8 cellular contexts compared by ENCODE assay signal in the genomic region with DNA sequence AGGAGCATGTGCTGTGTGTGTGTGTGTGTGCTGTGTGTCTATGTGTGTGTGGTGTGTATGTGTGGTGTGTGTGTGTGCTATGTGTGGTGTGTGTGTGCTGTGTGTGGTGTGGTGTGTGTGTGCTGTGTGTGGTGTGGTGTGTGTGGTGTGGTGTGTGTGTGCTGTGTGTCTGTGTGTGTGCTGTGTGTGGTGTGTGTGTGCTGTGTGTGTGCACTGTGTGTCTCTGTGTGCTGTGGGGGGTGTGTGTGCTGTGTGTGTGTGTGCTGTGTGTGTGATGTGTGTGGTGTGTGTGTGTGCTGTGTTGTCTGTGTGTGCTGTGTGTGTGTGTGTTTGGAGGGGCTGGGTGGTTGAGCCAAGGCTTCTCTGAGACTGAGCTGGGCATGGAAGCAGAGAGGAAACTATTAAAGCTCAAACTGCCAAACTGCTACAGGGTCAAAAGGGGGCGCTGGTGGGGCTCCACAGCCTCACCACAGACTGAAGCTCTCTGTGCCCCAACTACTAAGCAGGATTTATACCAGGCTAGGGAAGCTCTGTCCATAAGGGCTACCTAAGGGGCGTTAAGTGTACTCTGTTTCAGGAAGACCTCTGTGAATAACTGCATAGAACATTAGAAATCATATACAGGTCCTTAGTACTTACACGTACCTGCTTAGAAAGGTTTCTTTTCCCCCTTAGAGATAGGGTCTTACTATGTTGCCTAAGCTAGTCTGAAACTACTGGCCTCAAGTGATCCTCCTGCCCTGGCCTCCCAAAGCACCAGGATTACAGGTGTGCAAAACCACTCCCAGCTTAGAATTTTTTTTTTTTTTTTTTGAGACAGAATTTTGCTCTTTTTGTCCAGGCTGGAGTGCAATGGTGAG. TPM values are rescaled to one million over a fixed set of nuclear protein-coding genes. Genes with fewer than 3 reads are reported as not detected.
DNase-seq lines count a peak whose midpoint lies in the region; ATAC-seq and TF ChIP-seq lines count a peak whose summit lies in the region.

No MANE protein-coding gene starts in this region.

- no peaks in the 10 kb centered on the region for H4K20me1 ChIP-seq in PC-9 (ENCODE audit: insufficient read depth)

- H4K91ac ChIP-seq in trophoblast cell (ENCODE audit: low read depth, low read length) = no peak overlapping the region

- H2AFZ ChIP-seq in PC-9 (no peak overlapping the region), trophoblast cell (ENCODE audit: insufficient read depth, low read length, poor library complexity) (no peak overlapping the region)

- CTCF ChIA-PET in PC-9 (lab: Charles Lee) = interaction anchor here (0.9 to 1.0 kb wide), 2 partner anchors 54 to 114 kb away, joined by 3 to 7 read pairs; no protein-coding TSS in a partner anchor

- H3K4ac ChIP-seq in trophoblast cell (ENCODE audit: low read depth, low read length) = no peak overlapping the region

- H4K12ac ChIP-seq in trophoblast cell (ENCODE audit: low read depth, low read length) = no peak overlapping the region

- no peak overlapping the region for H3K9ac ChIP-seq in trophoblast cell (ENCODE audit: low read length)

- no peak overlapping the region for H2BK12ac ChIP-seq in trophoblast cell (ENCODE audit: low read length)

- H2BK5ac ChIP-seq in trophoblast cell (ENCODE audit: low read depth, low read length, poor library complexity) = no peak overlapping the region

- H3K4me2 ChIP-seq in PC-9 (no peak overlapping the region), trophoblast cell (ENCODE audit: low read length) (no peak overlapping the region)

- peaks cover 16% of the 10 kb centered on the region for H3K36me3 ChIP-seq in H7 (replicated peaks; ENCODE audit: control insufficient read depth, insufficient read depth, low read length)
- no peaks in the 10 kb centered on the region for H3K36me3 ChIP-seq in PC-9 (ENCODE audit: low read depth)
- peaks cover 14 to 15% of the 10 kb centered on the region in 2 experiments for H3K36me3 ChIP-seq in trophoblast cell (ENCODE audit: control insufficient read depth in 1 of 2, insufficient read depth in 2 of 2, low read length in 2 of 2)

- H2AK5ac ChIP-seq in trophoblast cell (ENCODE audit: low read length) = no peak overlapping the region

- no peaks in the 10 kb centered on the region for H3K27me3 ChIP-seq in H7 (ENCODE audit: control insufficient read depth, insufficient read depth, low read length)
- H3K27me3 ChIP-seq in PC-9 (ENCODE audit: insufficient read depth, low read depth) = no peaks in the 10 kb centered on the region
- no peaks in the 10 kb centered on the region for H3K27me3 ChIP-seq in trophoblast cell (ENCODE audit: insufficient read depth, low read length)

- H3K4me1 ChIP-seq in PC-9 (replicated peaks; ENCODE audit: insufficient read depth) (no peaks in the 10 kb centered on the region), trophoblast cell (ENCODE audit: control insufficient read depth in 1 of 2, insufficient read depth in 2 of 2, low read length in 2 of 2) (no peaks in the 10 kb centered on the region)

- no peaks in the 10 kb centered on the region for H3K9me3 ChIP-seq in PC-9 (ENCODE audit: insufficient read depth, low read depth)
- no peaks in the 10 kb centered on the region for H3K9me3 ChIP-seq in trophoblast cell (ENCODE audit: insufficient read depth, low read depth, low read length)

- H3F3A ChIP-seq in PC-9 (ENCODE audit: insufficient read depth, low read depth) = no peaks in the 10 kb centered on the region

- no peak overlapping the region for H3K18ac ChIP-seq in trophoblast cell (ENCODE audit: low read length)

- no CpG with 5 or more reads among the region's 3 CpGs for WGBS in trophoblast cell (ENCODE audit: extremely low coverage, insufficient coverage, insufficient read length)

- peak; percentile 75 for TF ChIP-seq CTCF in PC-9 (conservative IDR thresholded peaks at IDR 0.05)

- ATAC-seq in GM18511 (IDR thresholded peaks at IDR 0.05; ENCODE audit: unreplicated experiment) (no peak), GM18909 (IDR thresholded peaks at IDR 0.05; ENCODE audit: poor library complexity, unreplicated experiment) (no peak)

- DNase-seq in AG20443 (ENCODE audit: low spot score) (peak; percentile 69), H7 (peak; percentile 81), PC-9 (peak in 1 of 2 experiments; percentile 10), fibroblast of peridontal ligament (ENCODE audit: extremely low read depth) (peak; percentile 65), trophoblast cell (peak; percentile 27 to 57)
- DNase-seq in activated T-cell treated with anti-CD3 and anti-CD28 coated beads, Interleukin-2, amount 50 U/mL, for 1 hour = peak; percentile 64

- H3K79me2 ChIP-seq in PC-9 (ENCODE audit: low read depth) (no peaks in the 10 kb centered on the region), trophoblast cell (ENCODE audit: control insufficient read depth, insufficient read depth, low read length, poor library complexity) (no peaks in the 10 kb centered on the region)

- no TSS peak for BruUV-seq in PC-9 (replicated peaks; lab: Mats Ljungman, UMichigan)

- no peak overlapping the region for H3K27ac ChIP-seq in PC-9
- H3K27ac ChIP-seq in trophoblast cell (ENCODE audit: low read depth, low read length) = no peak overlapping the region

- no peak overlapping the region for H3K23ac ChIP-seq in trophoblast cell (ENCODE audit: low read length)

- H3K4me3 ChIP-seq in H7 (ENCODE audit: insufficient read depth, low read depth, low read length) (no peak overlapping the region), PC-9 (no peak overlapping the region), trophoblast cell (ENCODE audit: low read depth, low read length) (peak overlapping the region; percentile 22)

- H4K8ac ChIP-seq in trophoblast cell (ENCODE audit: low read depth, low read length) = no peak overlapping the region

- H3K14ac ChIP-seq in trophoblast cell (ENCODE audit: low read length) = no peak overlapping the region

- no peak overlapping the region for H2BK120ac ChIP-seq in trophoblast cell (ENCODE audit: insufficient read depth, low read length, poor library complexity)

- POLR2A ChIA-PET in PC-9 (lab: Charles Lee; ENCODE audit: unreplicated experiment) = interaction anchor here (0.6 kb wide), 1 partner anchor 100 kb away, joined by 3 read pairs; no protein-coding TSS in a partner anchor

- H3K9me2 ChIP-seq in PC-9 (ENCODE audit: insufficient read depth) = no peaks in the 10 kb centered on the region

- no peaks in the 10 kb centered on the region for H3K79me1 ChIP-seq in trophoblast cell (ENCODE audit: low read length)

- intact Hi-C loops in PC-9 (cut with micrococcal nuclease; ENCODE audit: unreplicated experiment) = no loop called here

RNA-seq across cellular contexts. Expression of gene GHDC, which starts 27.8 kb away (rescaled TPM):
- total RNA-seq in H7 (2014; rRNA removed; shearing (Covaris generic)) = 11.5 and 24.3 TPM in 2 replicates
- 21.5 and 28.6 TPM in 2 replicates for total RNA-seq in PC-9 (2021)
- 0.94 and 1.1 TPM in 2 replicates for polyA plus RNA-seq in trophoblast cell (2013)

RNA-seq across cellular contexts. Expression of gene HCRT, which starts 36.9 kb away (rescaled TPM):
- total RNA-seq in H7 (2014; rRNA removed; shearing (Covaris generic)) = 0.26 TPM in 1 of 2 replicates, not detected in the other
- not detected in 2 replicates for total RNA-seq in PC-9 (2021)
- 0.12 and 0.22 TPM in 2 replicates for polyA plus RNA-seq in trophoblast cell (2013)

RNA-seq across cellular contexts. Expression of gene KCNH4, which starts 41.2 kb away (rescaled TPM):
- total RNA-seq in H7 (2014; rRNA removed; shearing (Covaris generic)) = 0.10 TPM in 1 of 2 replicates, not detected in the other
- not detected in 2 replicates for total RNA-seq in PC-9 (2021)
- 0.01 TPM in 2 replicates for polyA plus RNA-seq in trophoblast cell (2013)

RNA-seq across cellular contexts. Expression of gene STAT5B, which starts 54.1 kb away (rescaled TPM):
- 30.7 and 41.3 TPM in 2 replicates for total RNA-seq in H7 (2014; rRNA removed; shearing (Covaris generic))
- total RNA-seq in PC-9 (2021) = 19.5 and 21.1 TPM in 2 replicates
- 16.0 and 18.3 TPM in 2 replicates for polyA plus RNA-seq in trophoblast cell (2013)
